In the genomic region with DNA sequence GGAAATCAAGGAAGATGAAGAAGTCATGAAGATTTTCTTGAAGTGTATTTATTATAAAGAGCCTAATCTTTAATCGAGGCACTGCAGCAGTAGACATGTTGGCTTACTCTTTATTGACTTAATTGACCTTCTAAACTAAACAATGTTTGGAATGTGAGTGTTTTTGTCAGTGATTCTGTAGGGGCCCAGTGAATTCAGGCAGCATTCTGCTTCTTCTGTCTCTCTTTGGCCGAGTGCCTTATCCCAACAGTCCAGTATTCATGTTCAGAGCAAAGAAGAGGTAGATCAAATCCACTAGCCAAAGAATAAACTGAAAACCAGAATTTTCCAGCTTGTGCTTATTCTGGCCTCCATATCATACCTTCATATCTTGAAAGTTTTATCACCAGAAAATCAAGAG, we compare ENCODE assay signal across 17 cellular contexts. TPM values are rescaled to one million over a fixed set of nuclear protein-coding genes. Genes with fewer than 3 reads are reported as not detected.
DNase-seq lines count a peak whose midpoint lies in the region; ATAC-seq and TF ChIP-seq lines count a peak whose summit lies in the region.
"Had no signal": no experiment of that assay in that cellular context is flagged by ENCODE, and none has a peak within 500 bp of the region (broad histone marks: within the 10 kb centered on the region; RNA-seq: fewer than 3 reads in every experiment).

No MANE protein-coding gene starts in this region.

- POLR2A ChIA-PET in WTC11 (lab: Charles Lee): no interaction called here

- intact Hi-C loops in activated CD4-positive, alpha-beta T cell treated with anti-CD3 and anti-CD28 coated beads, Interleukin-2, amount 10 ng/mL, durations not matched to agents 24 days and 14 days (cut with micrococcal nuclease): loop anchor here (5.0 kb wide), 1 partner anchor 248 kb away; no protein-coding TSS in a partner anchor

- H3K9me3 ChIP-seq in skeletal muscle tissue (ENCODE audit: control insufficient read depth in 3 of 3, low read length in 3 of 3): no peaks in the 10 kb centered on the region

- H3K27ac Mint-ChIP-seq in activated CD4-positive, alpha-beta T cell treated with anti-CD3 and anti-CD28 coated beads, Interleukin-2, amount 10 ng/mL, durations not matched to agents 24 days and 14 days: peak overlapping the region; percentile 51
- peak overlapping the region; percentile 67; the same call in 1 of the 2 replicates for H3K27ac Mint-ChIP-seq in WTC11

- no peak overlapping the region for H3K9ac ChIP-seq in skeletal muscle tissue (ENCODE audit: low read depth in 1 of 3, low read length in 3 of 3)

- H3K36me3 ChIP-seq in skeletal muscle tissue (ENCODE audit: control insufficient read depth in 3 of 3, insufficient read depth in 3 of 3, low read length in 3 of 3): peaks cover 0 to under 1% (median 0%) of the 10 kb centered on the region in 3 donors

- peak overlapping the region; percentile 45 for H3K27ac ChIP-seq in skeletal muscle tissue (ENCODE audit: low read depth, low read length)

- no peaks in the 10 kb centered on the region for H3K27me3 Mint-ChIP-seq in activated CD4-positive, alpha-beta T cell treated with anti-CD3 and anti-CD28 coated beads, Interleukin-2, amount 10 ng/mL, durations not matched to agents 24 days and 14 days
- no peaks in the 10 kb centered on the region for H3K27me3 Mint-ChIP-seq in WTC11 (ENCODE audit: low read depth)
- H3K27me3 Mint-ChIP-seq: brain; naive thymus-derived CD4-positive, alpha-beta T cell had no signal

- no peaks in the 10 kb centered on the region for H3K27me3 ChIP-seq in skeletal muscle tissue (ENCODE audit: control insufficient read depth in 3 of 3, insufficient read depth in 3 of 3, low read length in 3 of 3)

- DNase-seq in activated CD4-positive, alpha-beta T cell treated with anti-CD3 and anti-CD28 coated beads, Interleukin-2, amount 10 ng/mL, durations not matched to agents 24 days and 14 days: no peak
- no peak for DNase-seq in activated CD4-positive, alpha-beta T cell treated with anti-CD3 and anti-CD28 coated beads, Interleukin-2, amount 50 U/mL, for 4 hours
- DNase-seq in WTC11 (ENCODE audit: low spot score) (no peak), iris pigment epithelial cell (ENCODE audit: low read depth) (peak; percentile 40), NCI-H2107 (lab: John Stamatoyannopoulos, UW) (no peak), Ammon's horn (ENCODE audit: low spot score) (no peak)
- DNase-seq: activated CD4-positive, CD25-positive, alpha-beta regulatory T cell; naive thymus-derived CD4-positive, alpha-beta T cell; NCI-H226; SW 1271 had no signal

- TF ChIP-seq CTCF in WTC11 (IDR thresholded peaks at IDR 0.05): no peak

- H3K36me3 Mint-ChIP-seq in activated CD4-positive, alpha-beta T cell treated with anti-CD3 and anti-CD28 coated beads, Interleukin-2, amount 10 ng/mL, durations not matched to agents 24 days and 14 days (ENCODE audit: low read depth): peaks cover 10% of the 10 kb centered on the region
- H3K36me3 Mint-ChIP-seq in WTC11: no peaks in the 10 kb centered on the region

- H3K4me1 ChIP-seq in skeletal muscle tissue (ENCODE audit: control insufficient read depth in 3 of 3, insufficient read depth in 3 of 3, low read length in 3 of 3): peaks cover 31 to 64% (median 38%) of the 10 kb centered on the region in 3 donors

- peak; percentile 52; the same call in 1 of the 2 replicates for ATAC-seq in WTC11
- ATAC-seq in HG03097 (IDR thresholded peaks at IDR 0.05; ENCODE audit: low FRiP score, unreplicated experiment): no peak
- ATAC-seq: HCT116; naive thymus-derived CD4-positive, alpha-beta T cell had no signal

- no peak overlapping the region for H3K4me3 ChIP-seq in skeletal muscle tissue (ENCODE audit: low read length in 3 of 3)
- H3K4me3 ChIP-seq: smooth muscle cell had no signal

- H3K4me3 Mint-ChIP-seq in activated CD4-positive, alpha-beta T cell treated with anti-CD3 and anti-CD28 coated beads, Interleukin-2, amount 10 ng/mL, durations not matched to agents 24 days and 14 days: no peak overlapping the region
- H3K4me3 Mint-ChIP-seq in WTC11: no peak overlapping the region
- H3K4me3 Mint-ChIP-seq: brain; naive thymus-derived CD4-positive, alpha-beta T cell had no signal

- H3K4me1 Mint-ChIP-seq in activated CD4-positive, alpha-beta T cell treated with anti-CD3 and anti-CD28 coated beads, Interleukin-2, amount 10 ng/mL, durations not matched to agents 24 days and 14 days: peaks cover 17% of the 10 kb centered on the region
- peaks cover 22% of the 10 kb centered on the region for H3K4me1 Mint-ChIP-seq in WTC11

- H3K9me3 Mint-ChIP-seq in activated CD4-positive, alpha-beta T cell treated with anti-CD3 and anti-CD28 coated beads, Interleukin-2, amount 10 ng/mL, durations not matched to agents 24 days and 14 days: no peaks in the 10 kb centered on the region
- no peaks in the 10 kb centered on the region for H3K9me3 Mint-ChIP-seq in WTC11
- H3K9me3 Mint-ChIP-seq: brain; naive thymus-derived CD4-positive, alpha-beta T cell had no signal

- CTCF ChIA-PET in WTC11 (lab: Charles Lee): interaction anchor here (0.7 to 4.7 kb wide), 4 partner anchors 12 to 78 kb away, joined by 3 to 24 read pairs (median 5); partner anchors contain the start of gene ABHD2

TF ChIP-seq in WTC11, 78 proteins besides CTCF, POLR2A, EP300 and RAD21:
- TF ChIP-seq, protein P1, sequence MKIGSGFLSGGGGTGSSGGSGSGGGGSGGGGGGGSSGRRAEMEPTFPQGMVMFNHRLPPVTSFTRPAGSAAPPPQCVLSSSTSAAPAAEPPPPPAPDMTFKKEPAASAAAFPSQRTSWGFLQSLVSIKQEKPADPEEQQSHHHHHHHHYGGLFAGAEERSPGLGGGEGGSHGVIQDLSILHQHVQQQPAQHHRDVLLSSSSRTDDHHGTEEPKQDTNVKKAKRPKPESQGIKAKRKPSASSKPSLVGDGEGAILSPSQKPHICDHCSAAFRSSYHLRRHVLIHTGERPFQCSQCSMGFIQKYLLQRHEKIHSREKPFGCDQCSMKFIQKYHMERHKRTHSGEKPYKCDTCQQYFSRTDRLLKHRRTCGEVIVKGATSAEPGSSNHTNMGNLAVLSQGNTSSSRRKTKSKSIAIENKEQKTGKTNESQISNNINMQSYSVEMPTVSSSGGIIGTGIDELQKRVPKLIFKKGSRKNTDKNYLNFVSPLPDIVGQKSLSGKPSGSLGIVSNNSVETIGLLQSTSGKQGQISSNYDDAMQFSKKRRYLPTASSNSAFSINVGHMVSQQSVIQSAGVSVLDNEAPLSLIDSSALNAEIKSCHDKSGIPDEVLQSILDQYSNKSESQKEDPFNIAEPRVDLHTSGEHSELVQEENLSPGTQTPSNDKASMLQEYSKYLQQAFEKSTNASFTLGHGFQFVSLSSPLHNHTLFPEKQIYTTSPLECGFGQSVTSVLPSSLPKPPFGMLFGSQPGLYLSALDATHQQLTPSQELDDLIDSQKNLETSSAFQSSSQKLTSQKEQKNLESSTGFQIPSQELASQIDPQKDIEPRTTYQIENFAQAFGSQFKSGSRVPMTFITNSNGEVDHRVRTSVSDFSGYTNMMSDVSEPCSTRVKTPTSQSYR (CRISPR knock-in tag; IDR thresholded peaks at IDR 0.05): no peak
- no peak for TF ChIP-seq NR1H2 (CRISPR knock-in tag; IDR thresholded peaks at IDR 0.05)
- no peak for TF ChIP-seq ETV6 (CRISPR knock-in tag; IDR thresholded peaks at IDR 0.05)
- no peak for TF ChIP-seq HMGA2 (CRISPR knock-in tag; IDR thresholded peaks at IDR 0.05)
TF ChIP-seq in WTC11: peak in this region for 0.

RNA-seq across cellular contexts. Expression of gene RLBP1, which starts 55.7 kb away (rescaled TPM):
- not detected in 2 replicates for total RNA-seq in activated CD4-positive, alpha-beta T cell treated with anti-CD3 and anti-CD28 coated beads, Interleukin-2, amount 10 ng/mL, durations not matched to agents 24 days and 14 days
- not detected in 3 replicates for total RNA-seq in WTC11 (2021)
- total RNA-seq in skeletal muscle tissue: 0.52 TPM
- total RNA-seq: MCF 10A; naive thymus-derived CD4-positive, alpha-beta T cell; smooth muscle cell; subcutaneous adipose tissue had no signal
